In genomic region chr21:40902993-40903392, GRCh38 we compare ENCODE assay signal across 21 cellular contexts. TPM values are rescaled to one million over a fixed set of nuclear protein-coding genes. Genes with fewer than 3 reads are reported as not detected.
"Had no signal": no experiment of that assay in that cellular context is flagged by ENCODE, and none has a peak within 500 bp of the region (broad histone marks: within the 10 kb centered on the region; RNA-seq: fewer than 3 reads in every experiment).

No MANE protein-coding gene starts in this region.

- H3K27ac ChIP-seq: brain microvascular endothelial cell had no signal

- H3K4me3 ChIP-seq: MG63 had no signal

- H3K4me3 Mint-ChIP-seq: activated B cell treated with CpG ODN at 0.5 μM for 24 hours; activated CD4-positive, alpha-beta T cell treated with anti-CD3 and anti-CD28 coated beads, Interleukin-2, amount 10 ng/mL, durations not matched to agents 24 days and 14 days; activated naive CD4-positive, alpha-beta T cell treated with anti-CD3 and anti-CD28 coated beads for 36 hours; activated naive CD8-positive, alpha-beta T cell; activated T-cell treated with anti-CD3 and anti-CD28 coated beads, Interleukin-2, amount 50 U/mL, for 4 hours; activated T-helper 17 cell treated with anti-CD3 and anti-CD28 coated beads, Interleukin-2, amount 50 U/mL, for 72 hours; T-helper 17 cell had no signal

- H3K36me3 ChIP-seq: brain microvascular endothelial cell, MG63 had no signal

- H3K4me1 Mint-ChIP-seq: activated B cell treated with CpG ODN at 0.5 μM for 24 hours; activated CD4-positive, alpha-beta T cell treated with anti-CD3 and anti-CD28 coated beads, Interleukin-2, amount 10 ng/mL, durations not matched to agents 24 days and 14 days; activated T-helper 17 cell treated with anti-CD3 and anti-CD28 coated beads, Interleukin-2, amount 50 U/mL, for 72 hours; T-helper 17 cell had no signal

- H3K27me3 Mint-ChIP-seq: activated B cell treated with CpG ODN at 0.5 μM for 24 hours; activated CD4-positive, alpha-beta T cell treated with anti-CD3 and anti-CD28 coated beads, Interleukin-2, amount 10 ng/mL, durations not matched to agents 24 days and 14 days; activated naive CD8-positive, alpha-beta T cell had no signal

- H3K9me3 ChIP-seq: MG63 had no signal

- DNase-seq: activated B cell treated with CpG ODN at 0.5 μM for 24 hours; activated CD4-positive, alpha-beta T cell treated with anti-CD3 and anti-CD28 coated beads for 1 hour; activated CD4-positive, alpha-beta T cell treated with anti-CD3 and anti-CD28 coated beads, Interleukin-2, amount 10 ng/mL, durations not matched to agents 24 days and 14 days; activated CD4-positive, alpha-beta T cell treated with anti-CD3 and anti-CD28 coated beads, Interleukin-2, amount 50 U/mL, for 48 hours; activated CD8-positive, alpha-beta memory T cell treated with anti-CD3 and anti-CD28 coated beads for 24 hours; activated gamma-delta T cell; activated naive CD4-positive, alpha-beta T cell treated with anti-CD3 and anti-CD28 coated beads for 36 hours; activated T-cell treated with anti-CD3 and anti-CD28 coated beads, Interleukin-2, amount 50 U/mL, for 4 hours; brain microvascular endothelial cell; MG63; NCI-H2171 treated with DMSO at 0.1 percent for 48 hours; NCI-H226; NCI-H524 treated with DMSO at 0.1 percent for 48 hours; SIG-M5; T-helper 17 cell; T-helper 9 cell had no signal

- H3K27me3 ChIP-seq: brain microvascular endothelial cell had no signal

- H3K36me3 Mint-ChIP-seq: activated naive CD8-positive, alpha-beta T cell had no signal

- H3K27ac Mint-ChIP-seq: activated B cell treated with CpG ODN at 0.5 μM for 24 hours; activated CD4-positive, alpha-beta T cell treated with anti-CD3 and anti-CD28 coated beads, Interleukin-2, amount 10 ng/mL, durations not matched to agents 24 days and 14 days; activated naive CD4-positive, alpha-beta T cell treated with anti-CD3 and anti-CD28 coated beads for 36 hours; activated naive CD8-positive, alpha-beta T cell; activated T-helper 17 cell treated with anti-CD3 and anti-CD28 coated beads, Interleukin-2, amount 50 U/mL, for 72 hours; T-helper 17 cell had no signal

- ATAC-seq: activated T-cell treated with anti-CD3 and anti-CD28 coated beads, Interleukin-2, amount 50 U/mL, for 4 hours; activated T-helper 17 cell treated with anti-CD3 and anti-CD28 coated beads, Interleukin-2, amount 50 U/mL, for 72 hours; T-helper 17 cell had no signal

- H3K9me3 Mint-ChIP-seq: activated CD4-positive, alpha-beta T cell treated with anti-CD3 and anti-CD28 coated beads, Interleukin-2, amount 10 ng/mL, durations not matched to agents 24 days and 14 days; activated naive CD4-positive, alpha-beta T cell treated with anti-CD3 and anti-CD28 coated beads for 36 hours; activated T-helper 17 cell treated with anti-CD3 and anti-CD28 coated beads, Interleukin-2, amount 50 U/mL, for 72 hours had no signal

RNA-seq across cellular contexts. Expression of gene DSCAM, which starts 56.0 kb away (rescaled TPM):
- total RNA-seq: activated B cell treated with CpG ODN at 0.5 μM for 24 hours; activated CD4-positive, alpha-beta T cell treated with anti-CD3 and anti-CD28 coated beads, Interleukin-2, amount 10 ng/mL, durations not matched to agents 24 days and 14 days; activated naive CD4-positive, alpha-beta T cell treated with anti-CD3 and anti-CD28 coated beads for 36 hours; activated T-cell treated with anti-CD3 and anti-CD28 coated beads, Interleukin-2, amount 50 U/mL, for 4 hours; activated T-helper 17 cell treated with anti-CD3 and anti-CD28 coated beads, Interleukin-2, amount 50 U/mL, for 72 hours; cardiac septum; OCI-LY7; RPMI7951; T-helper 17 cell had no signal
